Comparison of ENCODE assay signal across 1 cellular context in the genomic region with DNA sequence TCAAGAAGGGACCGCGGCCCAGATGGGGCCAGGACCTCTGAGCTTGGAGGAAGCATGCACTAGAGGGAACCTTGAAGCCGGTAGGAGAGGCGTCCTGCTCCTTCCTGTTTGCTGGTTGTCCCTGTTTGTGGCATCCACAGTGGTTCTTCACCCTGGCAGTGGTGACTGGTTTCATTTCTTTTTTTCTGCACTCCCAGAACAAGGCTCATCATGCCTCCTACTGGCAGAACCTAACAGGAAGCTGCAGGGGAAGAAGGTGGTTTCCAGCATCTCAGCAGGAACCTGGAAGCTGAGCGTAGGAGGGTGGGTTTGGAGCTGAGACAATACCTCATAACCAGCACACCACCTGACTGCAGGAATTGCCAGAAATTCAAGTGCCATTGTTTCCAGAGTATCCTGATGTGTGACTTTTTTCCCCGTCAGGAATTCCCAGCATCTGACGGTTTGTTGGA.
TF ChIP-seq lines count a peak whose summit lies in the region.

No MANE protein-coding gene starts in this region.

TF ChIP-seq in H1, 55 proteins besides CTCF, POLR2A, EP300 and RAD21:
- TF ChIP-seq YY1 (IDR thresholded peaks at IDR 0.05; ENCODE audit: low read depth, low read length) = 0 out of 2 replicates have a peak, but pooled peaks have one; percentile 22
- TF ChIP-seq, protein P1, sequence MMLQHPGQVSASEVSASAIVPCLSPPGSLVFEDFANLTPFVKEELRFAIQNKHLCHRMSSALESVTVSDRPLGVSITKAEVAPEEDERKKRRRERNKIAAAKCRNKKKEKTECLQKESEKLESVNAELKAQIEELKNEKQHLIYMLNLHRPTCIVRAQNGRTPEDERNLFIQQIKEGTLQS (IDR thresholded peaks at IDR 0.05; ENCODE audit: insufficient read depth, low read depth, low read length) = no peak
- no peak for TF ChIP-seq RFX5 (IDR thresholded peaks at IDR 0.05; ENCODE audit: borderline replicate concordance, low read depth, low read length)
- no peak for TF ChIP-seq KDM5A (IDR thresholded peaks at IDR 0.05; ENCODE audit: low read length)
- no peak for TF ChIP-seq RNF2 (IDR thresholded peaks at IDR 0.05; ENCODE audit: borderline replicate concordance, low read depth, low read length, missing control alignments, poor library complexity, severe bottlenecking)
- TF ChIP-seq, protein P2, sequence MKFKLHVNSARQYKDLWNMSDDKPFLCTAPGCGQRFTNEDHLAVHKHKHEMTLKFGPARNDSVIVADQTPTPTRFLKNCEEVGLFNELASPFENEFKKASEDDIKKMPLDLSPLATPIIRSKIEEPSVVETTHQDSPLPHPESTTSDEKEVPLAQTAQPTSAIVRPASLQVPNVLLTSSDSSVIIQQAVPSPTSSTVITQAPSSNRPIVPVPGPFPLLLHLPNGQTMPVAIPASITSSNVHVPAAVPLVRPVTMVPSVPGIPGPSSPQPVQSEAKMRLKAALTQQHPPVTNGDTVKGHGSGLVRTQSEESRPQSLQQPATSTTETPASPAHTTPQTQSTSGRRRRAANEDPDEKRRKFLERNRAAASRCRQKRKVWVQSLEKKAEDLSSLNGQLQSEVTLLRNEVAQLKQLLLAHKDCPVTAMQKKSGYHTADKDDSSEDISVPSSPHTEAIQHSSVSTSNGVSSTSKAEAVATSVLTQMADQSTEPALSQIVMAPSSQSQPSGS (IDR thresholded peaks at IDR 0.05; ENCODE audit: low read length) = no peak
- TF ChIP-seq BCL11A (IDR thresholded peaks at IDR 0.05; ENCODE audit: low read depth in 2 of 2, low read length in 2 of 2) = no peak
- TF ChIP-seq SIRT6 (IDR thresholded peaks at IDR 0.05; ENCODE audit: low read length) = no peak
- TF ChIP-seq TAF1 (IDR thresholded peaks at IDR 0.05; ENCODE audit: low read depth, low read length) = no peak
- TF ChIP-seq, protein P3, sequence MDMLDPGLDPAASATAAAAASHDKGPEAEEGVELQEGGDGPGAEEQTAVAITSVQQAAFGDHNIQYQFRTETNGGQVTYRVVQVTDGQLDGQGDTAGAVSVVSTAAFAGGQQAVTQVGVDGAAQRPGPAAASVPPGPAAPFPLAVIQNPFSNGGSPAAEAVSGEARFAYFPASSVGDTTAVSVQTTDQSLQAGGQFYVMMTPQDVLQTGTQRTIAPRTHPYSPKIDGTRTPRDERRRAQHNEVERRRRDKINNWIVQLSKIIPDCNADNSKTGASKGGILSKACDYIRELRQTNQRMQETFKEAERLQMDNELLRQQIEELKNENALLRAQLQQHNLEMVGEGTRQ (IDR thresholded peaks at IDR 0.05; ENCODE audit: low read length) = peak; percentile 23; the same call in 1 of the 2 replicates
- peak; percentile 34; the same call in 1 of the 2 replicates for TF ChIP-seq EGR1 (IDR thresholded peaks at IDR 0.05; ENCODE audit: borderline replicate concordance, low read depth, low read length)
- TF ChIP-seq, protein P4, sequence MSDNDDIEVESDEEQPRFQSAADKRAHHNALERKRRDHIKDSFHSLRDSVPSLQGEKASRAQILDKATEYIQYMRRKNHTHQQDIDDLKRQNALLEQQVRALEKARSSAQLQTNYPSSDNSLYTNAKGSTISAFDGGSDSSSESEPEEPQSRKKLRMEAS (IDR thresholded peaks at IDR 0.05) = 0 out of 2 replicates have a peak, but pooled peaks have one; percentile 25
- no peak for TF ChIP-seq BRCA1 (IDR thresholded peaks at IDR 0.05; ENCODE audit: low read depth, low read length)
- TF ChIP-seq SIN3A (conservative IDR thresholded peaks at IDR 0.05 in 1 of 2, IDR thresholded peaks at IDR 0.05 in 1 of 2; ENCODE audit: low read depth in 1 of 2, low read length in 2 of 2) = peak in 1 of 2 experiments; percentile 61; a peak in 1 of 4 replicates
